ENCODE assay signal across 8 cellular contexts in the genomic region with DNA sequence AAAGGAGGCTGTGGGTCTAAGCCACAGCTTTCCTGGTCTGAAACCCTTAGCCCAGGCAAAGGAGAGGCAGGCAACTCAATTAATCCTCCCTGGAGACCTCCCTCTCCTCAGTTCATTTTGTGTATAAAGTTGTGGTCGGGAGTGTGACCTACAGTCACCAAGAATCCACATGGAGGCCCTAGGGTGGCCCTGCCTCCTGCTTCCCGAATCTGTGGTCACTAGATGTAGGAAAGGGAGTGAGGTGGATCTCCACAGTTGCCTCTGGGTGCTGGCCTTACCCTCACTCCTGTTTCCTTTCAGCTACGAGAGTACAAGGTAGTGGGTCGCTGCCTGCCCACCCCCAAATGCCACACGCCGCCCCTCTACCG. TPM values are rescaled to one million over a fixed set of nuclear protein-coding genes. Genes with fewer than 3 reads are reported as not detected.
DNase-seq lines count a peak whose midpoint lies in the region; ATAC-seq and TF ChIP-seq lines count a peak whose summit lies in the region.

No MANE protein-coding gene starts in this region.

- DNase-seq in CD8-positive, alpha-beta T cell = no peak
- DNase-seq in OCI-LY7 (ENCODE audit: low spot score) (no peak), NCI-H446 treated with DMSO at 0.1 percent for 48 hours (lab: John Stamatoyannopoulos, UW) (no peak), NCI-H1417 treated with DMSO at 0.1 percent for 48 hours (lab: John Stamatoyannopoulos, UW) (no peak), RKO (ENCODE audit: low spot score) (no peak)
- DNase-seq in effector CD8-positive, alpha-beta T cell (lab: John Stamatoyannopoulos, UW) = no peak

- H3K4me3 ChIP-seq in CD8-positive, alpha-beta T cell (ENCODE audit: low read depth, low read length) = peak overlapping the region; percentile 94
- H3K4me3 ChIP-seq in OCI-LY7 (ENCODE audit: low read depth, low read length, poor library complexity, severe bottlenecking) (peak overlapping the region; percentile 90), endocrine pancreas (ENCODE audit: control insufficient read depth, insufficient read depth, low read length) (peak overlapping the region; percentile 87), neuron (ENCODE audit: low read length) (peak overlapping the region; percentile 99)

- H2AFZ ChIP-seq in OCI-LY7 (ENCODE audit: low read length) (no peak overlapping the region), neuron (ENCODE audit: low read depth, low read length) (no peak overlapping the region)

- H3K9me3 ChIP-seq in CD8-positive, alpha-beta T cell (ENCODE audit: low read length) = no peaks in the 10 kb centered on the region
- H3K9me3 ChIP-seq in OCI-LY7 (ENCODE audit: low read length) = no peaks in the 10 kb centered on the region
- H3K9me3 ChIP-seq in endocrine pancreas (ENCODE audit: control insufficient read depth, low read length) = no peaks in the 10 kb centered on the region
- H3K9me3 ChIP-seq in neuron (ENCODE audit: low read length) = no peaks in the 10 kb centered on the region

- H3K27me3 Mint-ChIP-seq in CD8-positive, alpha-beta T cell (ENCODE audit: low read depth) = no peaks in the 10 kb centered on the region

- intact Hi-C loops in CD8-positive, alpha-beta T cell (cut with DNase I, micrococcal nuclease) = loop anchor here in 1 of 2 experiments (10.0 kb wide), 1 partner anchor 294 kb away; the partner anchor contains the start of gene PIK3R2
- intact Hi-C loops in OCI-LY7 (cut with micrococcal nuclease; ENCODE audit: unreplicated experiment) = no loop called here

- H3K27me3 ChIP-seq in CD8-positive, alpha-beta T cell (ENCODE audit: insufficient read depth, low read length) = no peaks in the 10 kb centered on the region
- H3K27me3 ChIP-seq in endocrine pancreas (ENCODE audit: control insufficient read depth, insufficient read depth, low read length) = no peaks in the 10 kb centered on the region
- no peaks in the 10 kb centered on the region for H3K27me3 ChIP-seq in neuron (ENCODE audit: insufficient read depth, low read length)

- H3K79me2 ChIP-seq in OCI-LY7 (ENCODE audit: insufficient read depth, low read depth, low read length) = peaks cover 28% of the 10 kb centered on the region

- H3K4me2 ChIP-seq in OCI-LY7 (ENCODE audit: low read length) = peak overlapping the region; percentile 96

- no peak for TF ChIP-seq CTCF in CD8-positive, alpha-beta T cell (IDR thresholded peaks at IDR 0.05)
- no peak for TF ChIP-seq CTCF in OCI-LY7 (conservative IDR thresholded peaks at IDR 0.05; ENCODE audit: low read length)

- POLR2A ChIA-PET in CD8-positive, alpha-beta T cell (lab: Charles Lee) = interaction anchor here (0.7 to 4.7 kb wide), 8 partner anchors 10 to 140 kb away, joined by 3 to 125 read pairs (median 12); partner anchors contain the start of genes CCDC124, FCHO1, JAK3 and SLC5A5
- POLR2A ChIA-PET in OCI-LY7 (lab: Charles Lee) = interaction anchor here (0.7 to 1.7 kb wide), 3 partner anchors 10 to 72 kb away, joined by 3 read pairs; partner anchors contain the start of gene CCDC124

- H3K4me3 Mint-ChIP-seq in CD8-positive, alpha-beta T cell = peak overlapping the region; percentile 98

- no peaks in the 10 kb centered on the region for H3K9me3 Mint-ChIP-seq in CD8-positive, alpha-beta T cell

- ATAC-seq in CD8-positive, alpha-beta T cell = no peak

- peaks cover 21% of the 10 kb centered on the region for H4K20me1 ChIP-seq in OCI-LY7 (ENCODE audit: insufficient read depth, low read length)

- H3K36me3 ChIP-seq in CD8-positive, alpha-beta T cell (ENCODE audit: insufficient read depth, low read length) = peaks cover 31% of the 10 kb centered on the region
- H3K36me3 ChIP-seq in OCI-LY7 (ENCODE audit: insufficient read depth, low read length) (peaks cover 56% of the 10 kb centered on the region), endocrine pancreas (ENCODE audit: control insufficient read depth, insufficient read depth, low read length) (peaks cover 3% of the 10 kb centered on the region), neuron (ENCODE audit: insufficient read depth, low read length) (peaks cover 46% of the 10 kb centered on the region)

- H3K4me1 ChIP-seq in CD8-positive, alpha-beta T cell (ENCODE audit: insufficient read depth, low read length) = peaks cover 20% of the 10 kb centered on the region
- H3K4me1 ChIP-seq in OCI-LY7 (ENCODE audit: insufficient read depth, low read length, poor library complexity, severe bottlenecking) (peaks cover 36% of the 10 kb centered on the region), endocrine pancreas (ENCODE audit: control insufficient read depth, insufficient read depth, low read length) (no peaks in the 10 kb centered on the region), neuron (ENCODE audit: insufficient read depth, low read length) (peaks cover 15% of the 10 kb centered on the region)

- no TSS peak for BruUV-seq in OCI-LY7 (replicated peaks; lab: Mats Ljungman, UMichigan)

- peak overlapping the region; percentile 99 for H3K9ac ChIP-seq in endocrine pancreas (ENCODE audit: control insufficient read depth, insufficient read depth, low read length)

- H3K27ac Mint-ChIP-seq in CD8-positive, alpha-beta T cell = peak overlapping the region; percentile 80

- peaks cover 48% of the 10 kb centered on the region for H3K36me3 Mint-ChIP-seq in CD8-positive, alpha-beta T cell

- CTCF ChIA-PET in CD8-positive, alpha-beta T cell (lab: Charles Lee) = interaction anchor here (0.8 to 4.2 kb wide), 5 partner anchors 10 to 85 kb away, joined by 3 to 130 read pairs (median 6); partner anchors contain the start of gene CCDC124
- CTCF ChIA-PET in OCI-LY7 (lab: Charles Lee; ENCODE audit: unreplicated experiment) = no interaction called here

- peak overlapping the region; percentile 73 for H3K27ac ChIP-seq in CD8-positive, alpha-beta T cell (ENCODE audit: low read depth, low read length)
- peak overlapping the region; percentile 65 for H3K27ac ChIP-seq in OCI-LY7 (ENCODE audit: low read depth, low read length, poor library complexity, severe bottlenecking)

- no peaks in the 10 kb centered on the region for H3K9me2 ChIP-seq in OCI-LY7 (ENCODE audit: insufficient read depth, low read length)

- peaks cover 34% of the 10 kb centered on the region for H3K4me1 Mint-ChIP-seq in CD8-positive, alpha-beta T cell (ENCODE audit: low read depth)

RNA-seq across cellular contexts. Expression of gene RPL18A, which starts 1.3 kb away (rescaled TPM):
- total RNA-seq in CD8-positive, alpha-beta T cell = 1,000 to 10,000 TPM; 3,915 to 3,952 TPM
- total RNA-seq in OCI-LY7 (2014; rRNA removed; shearing (Covaris generic)) = 2,643 and 3,019 TPM in 2 replicates
- total RNA-seq in OCI-LY7 (2022) = 3,145 and 3,253 TPM in 2 replicates

RNA-seq across cellular contexts. Expression of gene SLC5A5, which starts 10.8 kb away (rescaled TPM):
- 1 to 10 TPM; 1.2 to 1.3 TPM for total RNA-seq in CD8-positive, alpha-beta T cell
- 0.03 TPM in 1 of 2 replicates, not detected in the other for total RNA-seq in OCI-LY7 (2014; rRNA removed; shearing (Covaris generic))
- not detected in 2 replicates for total RNA-seq in OCI-LY7 (2022)

RNA-seq across cellular contexts. Expression of gene JAK3, which starts 13.2 kb away (rescaled TPM):
- 100 to 1,000 TPM; 113 to 119 TPM for total RNA-seq in CD8-positive, alpha-beta T cell
- 9.4 and 14.0 TPM in 2 replicates for total RNA-seq in OCI-LY7 (2014; rRNA removed; shearing (Covaris generic))
- 24.4 and 25.3 TPM in 2 replicates for total RNA-seq in OCI-LY7 (2022)

RNA-seq across cellular contexts. Expression of gene INSL3, which starts 39.7 kb away (rescaled TPM):
- total RNA-seq in CD8-positive, alpha-beta T cell = 1 to 10 TPM; 6.1 to 7.6 TPM
- total RNA-seq in OCI-LY7 (2014; rRNA removed; shearing (Covaris generic)) = 0.25 TPM in 1 of 2 replicates, not detected in the other
- 0.38 TPM in 1 of 2 replicates, not detected in the other for total RNA-seq in OCI-LY7 (2022)

Comparison
In these comparisons a context has a peak if more than half of its experiments do, and no peak if none do; other contexts are left out.
1. RNA of gene JAK3, which starts 13.2 kb away (total RNA-seq): 113 to 119 TPM in CD8-positive, alpha-beta T cell; 9.4 to 25.3 TPM in OCI-LY7; every median in the first group is over 4 times any median in the second.
2. Peak in every context shown above with its lines, with median percentiles within 50 percentile points of each other: H3K4me3 ChIP-seq.